ENCODE assay signal across 8 cellular contexts in the genomic region with DNA sequence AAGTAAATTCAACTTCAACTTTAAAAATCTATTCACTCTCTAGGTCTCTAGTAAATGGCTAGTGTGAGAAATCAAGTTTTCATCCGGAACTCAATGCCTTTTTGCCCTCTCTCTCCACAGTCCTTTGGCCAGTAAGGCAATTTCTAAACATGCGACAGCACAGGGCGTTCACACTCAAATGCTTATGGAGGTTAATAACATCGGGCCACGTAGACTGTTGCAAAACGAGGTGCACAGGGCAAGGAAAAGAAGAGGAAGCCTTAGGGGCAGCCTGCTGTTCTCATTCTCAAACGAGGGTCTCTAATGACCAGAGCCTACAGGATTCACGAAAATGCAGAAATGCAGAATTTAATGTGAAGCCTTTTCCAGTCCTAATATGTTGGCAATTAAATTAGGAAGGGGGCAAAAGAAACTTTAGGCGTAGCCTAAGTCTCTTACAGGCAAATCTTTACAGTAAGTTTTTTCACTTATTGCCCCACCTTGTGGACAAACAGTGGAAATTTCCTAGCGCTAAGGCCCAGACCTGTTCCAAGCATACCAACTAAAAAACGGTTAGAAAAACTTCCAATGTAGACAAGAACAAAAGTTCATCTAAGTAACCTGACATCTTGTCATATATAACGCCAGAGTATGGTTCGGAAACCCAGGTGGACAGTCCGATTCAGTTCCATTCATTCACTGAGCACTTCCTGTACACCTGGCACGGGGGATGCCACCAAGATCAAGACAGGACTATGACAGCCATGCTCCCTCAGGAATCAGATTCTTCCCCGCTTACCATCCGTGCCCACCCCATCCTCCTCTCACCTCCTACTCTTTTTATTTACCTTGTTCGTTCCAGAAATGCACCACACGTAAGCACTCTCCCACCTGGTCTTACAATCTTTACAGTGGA. TPM values are rescaled to one million over a fixed set of nuclear protein-coding genes. Genes with fewer than 3 reads are reported as not detected.
A peak's percentile ranks its signal among the peaks of the same experiment; 100 is the strongest.
DNase-seq lines count a peak whose midpoint lies in the region; ATAC-seq, FAIRE-seq and TF ChIP-seq lines count a peak whose summit lies in the region.

No MANE protein-coding gene starts in this region.

- H3K27me3 ChIP-seq in gastroesophageal sphincter (no peaks in the 10 kb centered on the region), pancreas (no peaks in the 10 kb centered on the region)

- peak overlapping the region; percentile 9 for H3K4me3 Mint-ChIP-seq in activated CD4-positive, alpha-beta T cell treated with anti-CD3 and anti-CD28 coated beads, Interleukin-2, amount 10 ng/mL, durations not matched to agents 24 days and 14 days

- H3K9me3 ChIP-seq in gastroesophageal sphincter (no peaks in the 10 kb centered on the region), pancreas (no peaks in the 10 kb centered on the region)

- peaks cover 3% of the 10 kb centered on the region for H3K27me3 Mint-ChIP-seq in activated CD4-positive, alpha-beta T cell treated with anti-CD3 and anti-CD28 coated beads, Interleukin-2, amount 10 ng/mL, durations not matched to agents 24 days and 14 days

- no peak for FAIRE-seq in pancreas (lab: Jason Lieb, UNC)

- H3K27ac ChIP-seq in VCaP (no peak overlapping the region), gastroesophageal sphincter (peak overlapping the region; percentile 57 to 75 (median 68)), pancreas (no peak overlapping the region)

- TF ChIP-seq CTCF in VCaP (conservative IDR thresholded peaks at IDR 0.05) (peak; percentile 80), gastroesophageal sphincter (IDR thresholded peaks at IDR 0.05) (peak; percentile 77 to 95 (median 85)), pancreas (IDR thresholded peaks at IDR 0.05) (peak; percentile 57 to 71 (median 62))

- peaks cover 4% of the 10 kb centered on the region for H3K9me3 Mint-ChIP-seq in activated CD4-positive, alpha-beta T cell treated with anti-CD3 and anti-CD28 coated beads, Interleukin-2, amount 10 ng/mL, durations not matched to agents 24 days and 14 days

- no peaks in the 10 kb centered on the region for H3K36me3 Mint-ChIP-seq in activated CD4-positive, alpha-beta T cell treated with anti-CD3 and anti-CD28 coated beads, Interleukin-2, amount 10 ng/mL, durations not matched to agents 24 days and 14 days (ENCODE audit: low read depth)

- 20 to 28% methylated on average over 18 to 19 of the region's 19 CpGs for WGBS in gastroesophageal sphincter (ENCODE audit: low coverage in 1 of 2), 2 donors
- 23 to 27% methylated on average over 19 of the region's 19 CpGs for WGBS in pancreas, 2 donors

- H3K4me1 ChIP-seq in gastroesophageal sphincter (peaks cover 0 to 17% (median 0%) of the 10 kb centered on the region in 3 donors), pancreas (peaks cover 0 to 5% (median 0%) of the 10 kb centered on the region in 3 donors)

- H3K36me3 ChIP-seq in gastroesophageal sphincter (no peaks in the 10 kb centered on the region), pancreas (no peaks in the 10 kb centered on the region)

- peaks cover 21% of the 10 kb centered on the region for H3K4me1 Mint-ChIP-seq in activated CD4-positive, alpha-beta T cell treated with anti-CD3 and anti-CD28 coated beads, Interleukin-2, amount 10 ng/mL, durations not matched to agents 24 days and 14 days

- intact Hi-C loops in activated CD4-positive, alpha-beta T cell treated with anti-CD3 and anti-CD28 coated beads, Interleukin-2, amount 10 ng/mL, durations not matched to agents 24 days and 14 days (cut with micrococcal nuclease): loop anchor here (1.0 to 5.0 kb wide), 4 partner anchors 42 to 400 kb away; a partner anchor contains a TSS
- intact Hi-C loops in pancreas (cut with DNase I): loop anchor here in 1 of 3 donors (10.0 kb wide), 2 partner anchors 295 to 395 kb away; no protein-coding TSS in a partner anchor

- peak; percentile 72 for ATAC-seq in GM21723 (IDR thresholded peaks at IDR 0.05; ENCODE audit: unreplicated experiment)
- ATAC-seq in gastroesophageal sphincter: peak; percentile 84
- ATAC-seq in pancreas: peak; percentile 78 to 89 (median 86)

- H3K4me3 ChIP-seq in gastroesophageal sphincter (peak overlapping the region; percentile 22 to 36), pancreas (peak overlapping the region in 2 of 4 donors; percentile 20 to 28)

- TF ChIP-seq POLR2A in gastroesophageal sphincter (IDR thresholded peaks at IDR 0.05): no peak

- H3K27ac Mint-ChIP-seq in activated CD4-positive, alpha-beta T cell treated with anti-CD3 and anti-CD28 coated beads, Interleukin-2, amount 10 ng/mL, durations not matched to agents 24 days and 14 days: no peak overlapping the region

- no peak for TF ChIP-seq EP300 in gastroesophageal sphincter (IDR thresholded peaks at IDR 0.05)

- DNase-seq in activated CD4-positive, alpha-beta T cell treated with anti-CD3 and anti-CD28 coated beads, Interleukin-2, amount 10 ng/mL, durations not matched to agents 24 days and 14 days: peak; percentile 81
- DNase-seq in activated CD4-positive, alpha-beta T cell treated with anti-CD3 and anti-CD28 coated beads for 1 hour: no peak
- DNase-seq in MV-4-11 (lab: John Stamatoyannopoulos, UW) (peak; percentile 69), pancreas (peak in 1 of 6 donors; percentile 29)
- no peak for DNase-seq in effector CD4-positive, alpha-beta T cell

RNA-seq across cellular contexts. Expression of a gene that starts 5.1 kb away (rescaled TPM):
- total RNA-seq in activated CD4-positive, alpha-beta T cell treated with anti-CD3 and anti-CD28 coated beads, Interleukin-2, amount 10 ng/mL, durations not matched to agents 24 days and 14 days: 0.19 TPM in 1 of 2 replicates, not detected in the other
- total RNA-seq in gastroesophageal sphincter: not detected
- total RNA-seq in pancreas: not detected
- polyA plus RNA-seq in pancreas: not detected

RNA-seq across cellular contexts. Expression of a gene that starts 5.2 kb away (rescaled TPM):
- total RNA-seq in activated CD4-positive, alpha-beta T cell treated with anti-CD3 and anti-CD28 coated beads, Interleukin-2, amount 10 ng/mL, durations not matched to agents 24 days and 14 days: 23.1 and 24.7 TPM in 2 replicates
- total RNA-seq in gastroesophageal sphincter: 1 to 10 TPM in 1 of 4 donors, under 1 TPM in 3; 0.19 to 1.0 (median 0.72) TPM
- 1 to 10 TPM in 3 of 6 donors, under 1 TPM in 3; 0.41 to 1.4 (median 0.96) TPM for total RNA-seq in pancreas
- polyA plus RNA-seq in pancreas: under 1 TPM; 0.07 to 0.19 TPM

Comparison
In these comparisons a context has a peak if more than half of its experiments do, and no peak if none do; other contexts are left out.
1. DNase-seq: peak in activated CD4-positive, alpha-beta T cell treated with anti-CD3 and anti-CD28 coated beads, Interleukin-2, amount 10 ng/mL, durations not matched to agents 24 days and 14 days (single experiment) and MV-4-11 (single experiment); none in activated CD4-positive, alpha-beta T cell treated with anti-CD3 and anti-CD28 coated beads for 1 hour (single experiment) and effector CD4-positive, alpha-beta T cell (single experiment).
2. H3K27ac ChIP-seq: peak in gastroesophageal sphincter (4 of 4); none in VCaP (single experiment) and pancreas (0 of 4).
3. Peak in every context shown above with its lines, with median percentiles within 50 percentile points of each other: ATAC-seq and CTCF ChIP-seq.